Comparison of ENCODE assay signal across 8 cellular contexts in the genomic region with DNA sequence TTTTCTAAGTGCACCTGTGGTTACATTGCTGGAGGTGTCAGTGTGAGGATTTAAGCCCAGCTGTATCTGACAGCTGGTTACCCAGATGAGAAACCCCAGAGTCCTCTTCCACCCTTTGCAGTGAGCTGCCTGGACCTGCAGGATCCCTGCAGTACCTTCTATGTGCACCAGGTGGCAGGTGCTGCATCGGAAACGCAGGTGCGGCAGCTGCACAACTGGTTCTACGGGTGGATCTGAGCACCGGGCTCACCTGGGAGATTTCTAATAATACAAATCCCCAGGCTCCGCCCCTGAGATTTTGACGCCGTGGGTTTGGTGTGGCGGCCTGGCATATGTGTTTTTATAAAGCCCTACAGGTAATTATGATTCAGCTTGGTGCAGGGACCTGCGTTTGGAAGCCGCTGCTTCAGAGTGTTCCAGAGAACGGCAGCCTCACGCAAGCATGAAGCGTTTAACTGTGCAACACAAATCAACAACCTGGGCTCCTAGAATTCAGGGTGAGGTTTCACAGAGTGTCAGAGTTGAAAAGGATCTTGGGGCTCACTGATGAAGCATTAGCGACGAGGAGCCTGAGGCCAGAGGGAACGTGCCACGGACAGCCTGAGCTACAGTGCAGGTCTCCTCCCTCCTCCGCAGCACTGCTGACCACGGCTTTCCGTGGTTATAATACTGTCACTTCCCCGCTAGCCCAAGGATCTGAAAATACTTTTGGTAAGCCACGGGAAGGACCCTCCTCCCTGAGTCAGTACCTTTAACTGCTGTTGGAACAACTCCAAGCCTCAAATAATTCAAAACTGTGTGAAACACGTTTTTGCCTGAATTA.
DNase-seq lines count a peak whose midpoint lies in the region; ATAC-seq and TF ChIP-seq lines count a peak whose summit lies in the region.

No MANE protein-coding gene starts in this region.

- no peaks in the 10 kb centered on the region for H3K36me3 Mint-ChIP-seq in neural progenitor cell

- H3K4me3 Mint-ChIP-seq in neural progenitor cell, result no peak overlapping the region

- H3K27ac ChIP-seq in neural progenitor cell, result no peak overlapping the region
- H3K27ac ChIP-seq in tibial artery, result no peak overlapping the region

- peaks cover 3% of the 10 kb centered on the region for H3K9me3 Mint-ChIP-seq in neural progenitor cell

- H3K4me1 ChIP-seq in neural progenitor cell (no peaks in the 10 kb centered on the region), tibial artery (no peaks in the 10 kb centered on the region)

- H3K27me3 ChIP-seq in neural progenitor cell, result peaks cover 51% of the 10 kb centered on the region
- no peaks in the 10 kb centered on the region for H3K27me3 ChIP-seq in tibial artery

- H3K36me3 ChIP-seq in neural progenitor cell (no peaks in the 10 kb centered on the region), tibial artery (no peaks in the 10 kb centered on the region)

- H4K20me1 ChIP-seq in neural progenitor cell (ENCODE audit: low read depth), result no peaks in the 10 kb centered on the region

- no peaks in the 10 kb centered on the region for H3F3A ChIP-seq in neural progenitor cell (ENCODE audit: low read depth)

- H3K4me3 ChIP-seq in neural progenitor cell, result peak overlapping the region; percentile 17
- no peak overlapping the region for H3K4me3 ChIP-seq in tibial artery

- peak overlapping the region; percentile 61 for H3K4me2 ChIP-seq in neural progenitor cell

- H3K27me3 Mint-ChIP-seq in neural progenitor cell (ENCODE audit: insufficient read depth, low read depth), result peaks cover 10% of the 10 kb centered on the region

- H3K27ac Mint-ChIP-seq in neural progenitor cell, result no peak overlapping the region

- peak; percentile 80 for TF ChIP-seq CTCF in neural progenitor cell (IDR thresholded peaks at IDR 0.05)
- TF ChIP-seq CTCF in tibial artery (IDR thresholded peaks at IDR 0.05), result peak; percentile 53 to 68

- H3K79me2 ChIP-seq in neural progenitor cell (ENCODE audit: low read depth), result no peaks in the 10 kb centered on the region

- ATAC-seq in GM19452 (IDR thresholded peaks at IDR 0.05; ENCODE audit: unreplicated experiment) (peak; percentile 99), HG03565 (IDR thresholded peaks at IDR 0.05; ENCODE audit: unreplicated experiment) (peak; percentile 98)

- no peak for TF ChIP-seq POLR2A in erythroblast (IDR thresholded peaks at IDR 0.05; ENCODE audit: low read length)

- peak overlapping the region; percentile 89 for H2AFZ ChIP-seq in neural progenitor cell (replicated peaks)

- no peak overlapping the region for H3K9ac ChIP-seq in neural progenitor cell

- intact Hi-C loops in tibial artery (cut with DNase I; ENCODE audit: low total_unique reads), result no loop called here

- H3K9me3 ChIP-seq in neural progenitor cell (ENCODE audit: low read depth), result no peaks in the 10 kb centered on the region
- H3K9me3 ChIP-seq in tibial artery, result no peaks in the 10 kb centered on the region

- DNase-seq in COLO668 (lab: John Stamatoyannopoulos, UW; ENCODE audit: unreplicated experiment) (peak; percentile 97), NCI-H82 (lab: John Stamatoyannopoulos, UW) (peak; percentile 92), erythroblast (lab: John Stamatoyannopoulos, UW) (peak; percentile 37 to 63), neural progenitor cell (ENCODE audit: low spot score) (peak; percentile 80), tibial artery (no peak)
- DNase-seq in activated CD8-positive, alpha-beta memory T cell treated with anti-CD3 and anti-CD28 coated beads for 48 hours (ENCODE audit: low read depth in 2 of 3, low spot score in 2 of 3), result peak; percentile 38 to 43 (median 40)

- H3K4me1 Mint-ChIP-seq in neural progenitor cell, result no peaks in the 10 kb centered on the region

Comparison
In these comparisons a context has a peak if more than half of its experiments do, and no peak if none do; other contexts are left out.
1. DNase-seq: peak in COLO668 (single experiment), NCI-H82 (single experiment), activated CD8-positive, alpha-beta memory T cell treated with anti-CD3 and anti-CD28 coated beads for 48 hours (3 of 3), erythroblast (2 of 2) and neural progenitor cell (single experiment); none in tibial artery (0 of 2).